ENCODE assay signal across 8 cellular contexts in genomic region chr16:81567987-81568748, GRCh38.
DNase-seq lines count a peak whose midpoint lies in the region; ATAC-seq and TF ChIP-seq lines count a peak whose summit lies in the region.

No MANE protein-coding gene starts in this region.

- peak; percentile 45 for ATAC-seq in left lobe of liver
- ATAC-seq in HG02870 (IDR thresholded peaks at IDR 0.05; ENCODE audit: unreplicated experiment): no peak

- TF ChIP-seq CTCF in type B pancreatic cell (conservative IDR thresholded peaks at IDR 0.05): no peak

- H3K4me3 Mint-ChIP-seq in activated CD4-positive, alpha-beta memory T cell treated with anti-CD3 and anti-CD28 coated beads for 36 hours: no peak overlapping the region
- no peak overlapping the region for H3K4me3 Mint-ChIP-seq in activated CD4-positive, alpha-beta memory T cell treated with anti-CD3 and anti-CD28 coated beads, Interleukin-2, amount 10 ng/mL, durations not matched to agents 7 days and 5 days
- no peak overlapping the region for H3K4me3 Mint-ChIP-seq in activated naive CD8-positive, alpha-beta T cell
- peak overlapping the region; percentile 54 for H3K4me3 Mint-ChIP-seq in stimulated activated naive CD8-positive, alpha-beta T cell treated with anti-CD3 and anti-CD28 coated beads, Interleukin-15, Interleukin-2, amounts not matched to agents 100 ng/mL and 50 ng/mL, for 24 hours
- H3K4me3 Mint-ChIP-seq in type B pancreatic cell: no peak overlapping the region

- POLR2A ChIA-PET in activated CD4-positive, alpha-beta memory T cell treated with anti-CD3 and anti-CD28 coated beads for 36 hours (lab: Charles Lee): interaction anchor here (0.5 to 1.0 kb wide), 6 partner anchors 23 to 149 kb away, joined by 3 to 4 read pairs (median 3); no protein-coding TSS in a partner anchor
- POLR2A ChIA-PET in activated CD4-positive, alpha-beta memory T cell treated with anti-CD3 and anti-CD28 coated beads, Interleukin-2, amount 10 ng/mL, durations not matched to agents 7 days and 5 days (lab: Charles Lee): interaction anchor here (0.7 kb wide), 1 partner anchor 74 kb away, joined by 3 read pairs; no protein-coding TSS in a partner anchor

- no peaks in the 10 kb centered on the region for H3K27me3 Mint-ChIP-seq in activated CD4-positive, alpha-beta memory T cell treated with anti-CD3 and anti-CD28 coated beads for 36 hours
- H3K27me3 Mint-ChIP-seq in activated CD4-positive, alpha-beta memory T cell treated with anti-CD3 and anti-CD28 coated beads, Interleukin-2, amount 10 ng/mL, durations not matched to agents 7 days and 5 days: no peaks in the 10 kb centered on the region
- H3K27me3 Mint-ChIP-seq in activated naive CD8-positive, alpha-beta T cell: no peaks in the 10 kb centered on the region
- H3K27me3 Mint-ChIP-seq in stimulated activated naive CD8-positive, alpha-beta T cell treated with anti-CD3 and anti-CD28 coated beads, Interleukin-15, Interleukin-2, amounts not matched to agents 100 ng/mL and 50 ng/mL, for 24 hours: no peaks in the 10 kb centered on the region
- no peaks in the 10 kb centered on the region for H3K27me3 Mint-ChIP-seq in type B pancreatic cell

- peaks cover 28% of the 10 kb centered on the region for H3K4me1 Mint-ChIP-seq in activated CD4-positive, alpha-beta memory T cell treated with anti-CD3 and anti-CD28 coated beads for 36 hours (ENCODE audit: low read depth)
- H3K4me1 Mint-ChIP-seq in activated CD4-positive, alpha-beta memory T cell treated with anti-CD3 and anti-CD28 coated beads, Interleukin-2, amount 10 ng/mL, durations not matched to agents 7 days and 5 days: peaks cover 6% of the 10 kb centered on the region
- peaks cover 21% of the 10 kb centered on the region for H3K4me1 Mint-ChIP-seq in activated naive CD8-positive, alpha-beta T cell (ENCODE audit: low read depth)
- H3K4me1 Mint-ChIP-seq in stimulated activated naive CD8-positive, alpha-beta T cell treated with anti-CD3 and anti-CD28 coated beads, Interleukin-15, Interleukin-2, amounts not matched to agents 100 ng/mL and 50 ng/mL, for 24 hours (ENCODE audit: low read depth): peaks cover 43% of the 10 kb centered on the region
- peaks cover 29% of the 10 kb centered on the region for H3K4me1 Mint-ChIP-seq in type B pancreatic cell (ENCODE audit: unreplicated experiment)

- peak; percentile 83 for DNase-seq in activated CD4-positive, alpha-beta memory T cell treated with anti-CD3 and anti-CD28 coated beads for 36 hours
- no peak for DNase-seq in activated CD4-positive, alpha-beta memory T cell treated with anti-CD3 and anti-CD28 coated beads, Interleukin-2, amount 10 ng/mL, durations not matched to agents 7 days and 5 days
- DNase-seq in left lobe of liver (ENCODE audit: low spot score) (no peak), type B pancreatic cell (ENCODE audit: extremely low spot score, unreplicated experiment) (no peak), activated gamma-delta T cell (lab: John Stamatoyannopoulos, UW) (no peak)

- peaks cover 2% of the 10 kb centered on the region for H3K9me3 Mint-ChIP-seq in activated CD4-positive, alpha-beta memory T cell treated with anti-CD3 and anti-CD28 coated beads for 36 hours
- H3K9me3 Mint-ChIP-seq in activated CD4-positive, alpha-beta memory T cell treated with anti-CD3 and anti-CD28 coated beads, Interleukin-2, amount 10 ng/mL, durations not matched to agents 7 days and 5 days: no peaks in the 10 kb centered on the region
- H3K9me3 Mint-ChIP-seq in activated naive CD8-positive, alpha-beta T cell (ENCODE audit: low read depth): no peaks in the 10 kb centered on the region
- H3K9me3 Mint-ChIP-seq in stimulated activated naive CD8-positive, alpha-beta T cell treated with anti-CD3 and anti-CD28 coated beads, Interleukin-15, Interleukin-2, amounts not matched to agents 100 ng/mL and 50 ng/mL, for 24 hours: no peaks in the 10 kb centered on the region
- no peaks in the 10 kb centered on the region for H3K9me3 Mint-ChIP-seq in type B pancreatic cell

- H3K27ac Mint-ChIP-seq in activated CD4-positive, alpha-beta memory T cell treated with anti-CD3 and anti-CD28 coated beads for 36 hours: peak overlapping the region; percentile 70
- no peak overlapping the region for H3K27ac Mint-ChIP-seq in activated CD4-positive, alpha-beta memory T cell treated with anti-CD3 and anti-CD28 coated beads, Interleukin-2, amount 10 ng/mL, durations not matched to agents 7 days and 5 days
- peak overlapping the region; percentile 66 for H3K27ac Mint-ChIP-seq in activated naive CD8-positive, alpha-beta T cell
- H3K27ac Mint-ChIP-seq in stimulated activated naive CD8-positive, alpha-beta T cell treated with anti-CD3 and anti-CD28 coated beads, Interleukin-15, Interleukin-2, amounts not matched to agents 100 ng/mL and 50 ng/mL, for 24 hours: peak overlapping the region; percentile 92
- no peak overlapping the region for H3K27ac Mint-ChIP-seq in type B pancreatic cell

- intact Hi-C loops in activated CD4-positive, alpha-beta memory T cell treated with anti-CD3 and anti-CD28 coated beads for 36 hours (cut with micrococcal nuclease): loop anchor here (1.0 to 10.0 kb wide), 3 partner anchors 48 to 113 kb away; no protein-coding TSS in a partner anchor

- CTCF ChIA-PET in activated CD4-positive, alpha-beta memory T cell treated with anti-CD3 and anti-CD28 coated beads for 36 hours (lab: Charles Lee): interaction anchor here (1.0 to 1.7 kb wide), 2 partner anchors 40 to 154 kb away, joined by 3 to 4 read pairs; no protein-coding TSS in a partner anchor
- CTCF ChIA-PET in activated CD4-positive, alpha-beta memory T cell treated with anti-CD3 and anti-CD28 coated beads, Interleukin-2, amount 10 ng/mL, durations not matched to agents 7 days and 5 days (lab: Charles Lee): no interaction called here

- H3K36me3 Mint-ChIP-seq in activated CD4-positive, alpha-beta memory T cell treated with anti-CD3 and anti-CD28 coated beads for 36 hours: peaks cover 2% of the 10 kb centered on the region
- H3K36me3 Mint-ChIP-seq in activated CD4-positive, alpha-beta memory T cell treated with anti-CD3 and anti-CD28 coated beads, Interleukin-2, amount 10 ng/mL, durations not matched to agents 7 days and 5 days (ENCODE audit: low read depth): peaks cover 3% of the 10 kb centered on the region
- H3K36me3 Mint-ChIP-seq in activated naive CD8-positive, alpha-beta T cell: peaks cover 3% of the 10 kb centered on the region
- H3K36me3 Mint-ChIP-seq in stimulated activated naive CD8-positive, alpha-beta T cell treated with anti-CD3 and anti-CD28 coated beads, Interleukin-15, Interleukin-2, amounts not matched to agents 100 ng/mL and 50 ng/mL, for 24 hours (ENCODE audit: low read depth): no peaks in the 10 kb centered on the region
- no peaks in the 10 kb centered on the region for H3K36me3 Mint-ChIP-seq in type B pancreatic cell

Comparison
In these comparisons a context has a peak if more than half of its experiments do, and no peak if none do; other contexts are left out.
1. H3K27ac Mint-ChIP-seq: peak in activated CD4-positive, alpha-beta memory T cell treated with anti-CD3 and anti-CD28 coated beads for 36 hours (single experiment), activated naive CD8-positive, alpha-beta T cell (single experiment) and stimulated activated naive CD8-positive, alpha-beta T cell treated with anti-CD3 and anti-CD28 coated beads, Interleukin-15, Interleukin-2, amounts not matched to agents 100 ng/mL and 50 ng/mL, for 24 hours (single experiment); none in activated CD4-positive, alpha-beta memory T cell treated with anti-CD3 and anti-CD28 coated beads, Interleukin-2, amount 10 ng/mL, durations not matched to agents 7 days and 5 days (single experiment) and type B pancreatic cell (single experiment).